ENCODE assay signal across 24 cellular contexts in genomic region chr10:88163572-88163971, GRCh38.
"Had no signal": no experiment of that assay in that cellular context is flagged by ENCODE, and none has a peak within 500 bp of the region (broad histone marks: within the 10 kb centered on the region; RNA-seq: fewer than 3 reads in every experiment).

No MANE protein-coding gene starts in this region.

- H3K4me2 ChIP-seq: hepatocyte had no signal

- H3K27ac ChIP-seq: hepatocyte, left ventricle myocardium inferior, pancreas, psoas muscle, thyroid gland had no signal

- H3K4me3 ChIP-seq: hepatocyte, left ventricle myocardium inferior, mucosa of descending colon, pancreas, psoas muscle, thyroid gland had no signal

- H3K27me3 ChIP-seq: hepatocyte, pancreas, thyroid gland had no signal

- ATAC-seq: activated CD4-positive, alpha-beta T cell treated with anti-CD3 and anti-CD28 coated beads for 36 hours; activated naive CD8-positive, alpha-beta T cell treated with anti-CD3 and anti-CD28 coated beads, Interleukin-2, amount 50 U/mL, for 24 hours; effector memory CD8-positive, alpha-beta T cell; esophagus mucosa; mucosa of descending colon; pancreas; psoas muscle; right cardiac atrium had no signal

- DNase-seq: activated B cell treated with CpG ODN at 0.5 μM for 24 hours; activated CD4-positive, alpha-beta T cell treated with anti-CD3 and anti-CD28 coated beads for 36 hours; activated CD4-positive, alpha-beta T cell treated with anti-CD3 and anti-CD28 coated beads, Interleukin-2, amount 50 U/mL, for 4 hours; activated CD8-positive, alpha-beta memory T cell treated with anti-CD3 and anti-CD28 coated beads for 24 hours; activated CD8-positive, alpha-beta memory T cell treated with anti-CD3 and anti-CD28 coated beads, Interleukin-2, amount 50 U/mL, for 48 hours; activated naive CD4-positive, alpha-beta T cell treated with anti-CD3 and anti-CD28 coated beads for 36 hours; activated naive CD8-positive, alpha-beta T cell treated with anti-CD3 and anti-CD28 coated beads, Interleukin-2, amount 50 U/mL, for 24 hours; activated T-cell treated with anti-CD3 and anti-CD28 coated beads, Interleukin-2, amount 50 U/mL, for 48 hours; effector memory CD8-positive, alpha-beta T cell; glutamatergic neuron; immature natural killer cell; kidney glomerular epithelial cell; left ventricle myocardium inferior; mucosa of descending colon; nephron progenitor cell; pancreas; psoas muscle; right cardiac atrium; stimulated activated CD4-positive, alpha-beta T cell treated with anti-CD3 and anti-CD28 coated beads, Interleukin-12 subunit alpha, Interleukin-12 subunit beta, amount 100 ng/mL, for 4 hours; substantia nigra; T-helper 1 cell; thyroid gland had no signal

- H3K9me3 ChIP-seq: mucosa of descending colon, pancreas, psoas muscle, thyroid gland had no signal

- H3K4me1 ChIP-seq: pancreas, psoas muscle had no signal

- H3K79me2 ChIP-seq: hepatocyte had no signal

- H3K36me3 ChIP-seq: left ventricle myocardium inferior, pancreas, thyroid gland had no signal

- H2AFZ ChIP-seq: hepatocyte had no signal
